Comparison of ENCODE assay signal across 7 cellular contexts in genomic region chr18:63137999-63138448, GRCh38.
DNase-seq lines count a peak whose midpoint lies in the region; ATAC-seq and TF ChIP-seq lines count a peak whose summit lies in the region.

No MANE protein-coding gene starts in this region.

- TF ChIP-seq CTCF in GM23338 (conservative IDR thresholded peaks at IDR 0.05; ENCODE audit: low read depth in 2 of 2) = no peak
- no peak for TF ChIP-seq CTCF in Peyer's patch (IDR thresholded peaks at IDR 0.05)
- no peak for TF ChIP-seq CTCF in colonic mucosa (IDR thresholded peaks at IDR 0.05)
- no peak for TF ChIP-seq CTCF in brain microvascular endothelial cell (IDR thresholded peaks at IDR 0.05; ENCODE audit: low read depth, low read length, missing control alignments)

- H3F3A ChIP-seq in GM23338 (replicated peaks; ENCODE audit: low read depth) = no peaks in the 10 kb centered on the region

- H3K4me1 Mint-ChIP-seq in GM23338 = peaks cover 29% of the 10 kb centered on the region

- no peak for DNase-seq in GM23338 (ENCODE audit: low spot score)
- peak in 2 of 3 donors; percentile 77 to 86 for DNase-seq in Peyer's patch
- no peak for DNase-seq in colonic mucosa
- DNase-seq in NOMO-1 (lab: John Stamatoyannopoulos, UW; ENCODE audit: unreplicated experiment in 2 of 2) = no peak
- DNase-seq in brain microvascular endothelial cell = no peak
- DNase-seq in ACHN = no peak

- H3K4me1 ChIP-seq in GM23338 (ENCODE audit: insufficient read depth) (peaks cover 17% of the 10 kb centered on the region), Peyer's patch (peaks cover 0 to 32% (median 10%) of the 10 kb centered on the region in 4 donors), colonic mucosa (no peaks in the 10 kb centered on the region), skeletal muscle satellite cell (ENCODE audit: control insufficient read depth, insufficient read depth, low read length) (peaks cover 10% of the 10 kb centered on the region)

- H3K36me3 Mint-ChIP-seq in GM23338 (ENCODE audit: low read depth) = no peaks in the 10 kb centered on the region; the same call in 2 of the 3 replicates

- in situ Hi-C loops in brain microvascular endothelial cell (cut with HindIII; ENCODE audit: low pct_ligation_motif_present, low sequenced_read_pairs) (loop anchor here (10.0 kb wide), 1 partner anchor 187 kb away; no protein-coding TSS in a partner anchor), ACHN (cut with HindIII; ENCODE audit: low pct_ligation_motif_present, low pct_unique_long_range_greater_than_20kb, low sequenced_read_pairs) (loop anchor here (25.0 kb wide), 1 partner anchor 174 kb away; the partner anchor contains the start of gene BCL2)

- H2AFZ ChIP-seq in GM23338 = peak overlapping the region; percentile 44

- intact Hi-C loops in colonic mucosa (cut with DNase I) = no loop called here

- peaks cover 4% of the 10 kb centered on the region for H3K27me3 Mint-ChIP-seq in GM23338 (ENCODE audit: insufficient read depth, low read depth, poor library complexity)

- H3K4me3 ChIP-seq in GM23338 (peak overlapping the region; percentile 19; the same call in 1 of the 2 replicates), Peyer's patch (peak overlapping the region; percentile 10 to 30 (median 26)), colonic mucosa (peak overlapping the region; percentile 1), skeletal muscle satellite cell (ENCODE audit: low read length) (peak overlapping the region; percentile 31), brain microvascular endothelial cell (ENCODE audit: low read depth, low read length) (no peak overlapping the region)

- H3K4me2 ChIP-seq in GM23338 (peak overlapping the region; percentile 63), skeletal muscle satellite cell (ENCODE audit: low read length) (peak overlapping the region; percentile 60)

- H3K9me3 ChIP-seq in Peyer's patch (no peaks in the 10 kb centered on the region), colonic mucosa (no peaks in the 10 kb centered on the region), skeletal muscle satellite cell (replicated peaks; ENCODE audit: low read length) (no peaks in the 10 kb centered on the region)

- ATAC-seq in GM23338 = peak; percentile 48

- no peak for TF ChIP-seq POLR2A in Peyer's patch (IDR thresholded peaks at IDR 0.05)

- H3K27ac ChIP-seq in GM23338 (ENCODE audit: low read depth) (peak overlapping the region; percentile 56; the same call in 1 of the 2 replicates), Peyer's patch (peak overlapping the region; percentile 9 to 80 (median 50)), colonic mucosa (no peak overlapping the region), brain microvascular endothelial cell (no peak overlapping the region)

- H3K36me3 ChIP-seq in GM23338 (ENCODE audit: insufficient read depth) (no peaks in the 10 kb centered on the region), Peyer's patch (no peaks in the 10 kb centered on the region), colonic mucosa (no peaks in the 10 kb centered on the region), skeletal muscle satellite cell (ENCODE audit: insufficient read depth, low read length) (no peaks in the 10 kb centered on the region), brain microvascular endothelial cell (replicated peaks) (no peaks in the 10 kb centered on the region)

- 0 out of 2 replicates have a peak, but pooled peaks cover 4% of the 10 kb centered on the region for H3K9me2 ChIP-seq in GM23338 (ENCODE audit: insufficient read depth)

- H3K9ac ChIP-seq in colonic mucosa (ENCODE audit: low read depth in 2 of 2, low read length in 2 of 2) = peak overlapping the region in 1 of 2 donors; percentile 4
- no peak overlapping the region for H3K9ac ChIP-seq in skeletal muscle satellite cell (ENCODE audit: low read depth, low read length)

- no peaks in the 10 kb centered on the region; the same call in 2 of the 3 replicates for H3K9me3 Mint-ChIP-seq in GM23338

- peak overlapping the region; percentile 67 for H3K4me3 Mint-ChIP-seq in GM23338

- H3K27me3 ChIP-seq in GM23338 (ENCODE audit: insufficient read depth) (no peaks in the 10 kb centered on the region), Peyer's patch (no peaks in the 10 kb centered on the region), colonic mucosa (no peaks in the 10 kb centered on the region), skeletal muscle satellite cell (ENCODE audit: control insufficient read depth, insufficient read depth, low read length) (peaks cover 50% of the 10 kb centered on the region), brain microvascular endothelial cell (replicated peaks) (no peaks in the 10 kb centered on the region)

- H3K27ac Mint-ChIP-seq in GM23338 = peak overlapping the region; percentile 92

- no peaks in the 10 kb centered on the region for H3K79me2 ChIP-seq in GM23338 (replicated peaks; ENCODE audit: insufficient read depth)

- H4K20me1 ChIP-seq in GM23338 (replicated peaks; ENCODE audit: insufficient read depth) = no peaks in the 10 kb centered on the region

TF ChIP-seq in GM23338, 12 proteins besides CTCF, POLR2A, EP300 and RAD21 (continues in another document):
- TF ChIP-seq ZNF462 (CRISPR knock-in tag; IDR thresholded peaks at IDR 0.05) (no peak), STAT1 (IDR thresholded peaks at IDR 0.05; ENCODE audit: unreplicated experiment) (no peak), ZNF331 (CRISPR knock-in tag; IDR thresholded peaks at IDR 0.05; ENCODE audit: low read depth) (no peak), NANOG (IDR thresholded peaks at IDR 0.05; ENCODE audit: borderline replicate concordance) (no peak), CREB1 (CRISPR knock-in tag; IDR thresholded peaks at IDR 0.05; ENCODE audit: low read depth) (no peak), EZH2phosphoT487 (IDR thresholded peaks at IDR 0.05; ENCODE audit: unreplicated experiment) (no peak), POLR2AphosphoS5 (IDR thresholded peaks at IDR 0.05; ENCODE audit: low read depth) (no peak)

Comparison
In these comparisons a context has a peak if more than half of its experiments do, and no peak if none do; other contexts are left out.
1. DNase-seq: peak in Peyer's patch (2 of 3); none in GM23338 (single experiment), colonic mucosa (single experiment), NOMO-1 (0 of 2), brain microvascular endothelial cell (single experiment) and ACHN (single experiment).
2. H3K27ac ChIP-seq: peak in GM23338 (single experiment) and Peyer's patch (4 of 4); none in colonic mucosa (single experiment) and brain microvascular endothelial cell (single experiment).